ENCODE assay signal across 10 cellular contexts in the genomic region with DNA sequence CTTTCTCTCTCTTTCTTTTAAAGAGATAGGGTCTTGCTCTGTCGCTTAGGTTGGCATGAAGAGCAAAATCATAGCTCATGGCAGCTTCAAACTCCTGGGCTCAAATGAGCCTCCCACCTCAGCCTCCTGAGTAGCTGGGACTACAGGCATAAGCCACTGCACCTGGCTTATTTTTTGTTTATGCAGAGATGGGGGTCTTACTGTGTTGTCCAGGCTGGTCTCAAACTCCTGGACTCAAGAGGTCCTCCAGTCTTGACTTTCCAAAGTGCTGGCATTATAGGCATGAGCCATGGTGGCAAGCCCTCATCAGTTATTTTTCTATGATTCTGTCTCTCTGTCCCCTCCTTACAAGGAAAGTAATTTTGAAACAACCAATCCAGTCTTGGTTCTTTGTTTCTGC. TPM values are rescaled to one million over a fixed set of nuclear protein-coding genes. Genes with fewer than 3 reads are reported as not detected.
DNase-seq lines count a peak whose midpoint lies in the region; ATAC-seq and TF ChIP-seq lines count a peak whose summit lies in the region.
"Had no signal": no experiment of that assay in that cellular context is flagged by ENCODE, and none has a peak within 500 bp of the region (broad histone marks: within the 10 kb centered on the region; RNA-seq: fewer than 3 reads in every experiment).

No MANE protein-coding gene starts in this region.

- H3K36me3 ChIP-seq in BLaER1 treated with 17β-estradiol and CSF1 and Interleukin-3, amounts not matched to agents 10 nM and 100 nM, result peaks cover 0 to 7% (median 0%) of the 10 kb centered on the region in 11 experiments; a peak in 3 of 22 replicates
- no peaks in the 10 kb centered on the region for H3K36me3 ChIP-seq in DOHH2 (ENCODE audit: control insufficient read depth, low read length)
- H3K36me3 ChIP-seq in upper lobe of left lung, result no peaks in the 10 kb centered on the region

- no peaks in the 10 kb centered on the region for H3K9me2 ChIP-seq in DOHH2 (replicated peaks; ENCODE audit: control insufficient read depth, low read length)

- no peak for ATAC-seq in activated T-helper 17 cell treated with anti-CD3 and anti-CD28 coated beads, Interleukin-2, amount 50 U/mL, for 72 hours (replicated peaks)
- ATAC-seq in upper lobe of left lung (ENCODE audit: low FRiP score in 2 of 2) (no peak), HG03135 (IDR thresholded peaks at IDR 0.05; ENCODE audit: unreplicated experiment) (no peak), HG03378 (IDR thresholded peaks at IDR 0.05; ENCODE audit: unreplicated experiment) (no peak)

- no peaks in the 10 kb centered on the region for H3K27me3 Mint-ChIP-seq in activated T-helper 17 cell treated with anti-CD3 and anti-CD28 coated beads, Interleukin-2, amount 50 U/mL, for 72 hours
- H3K27me3 Mint-ChIP-seq in nephron (ENCODE audit: low read depth), result no peaks in the 10 kb centered on the region

- H3K4me1 Mint-ChIP-seq in activated T-helper 17 cell treated with anti-CD3 and anti-CD28 coated beads, Interleukin-2, amount 50 U/mL, for 72 hours, result peaks cover 15% of the 10 kb centered on the region
- H3K4me1 Mint-ChIP-seq in nephron, result peaks cover 34% of the 10 kb centered on the region

- TF ChIP-seq EP300 in upper lobe of left lung (IDR thresholded peaks at IDR 0.05), result no peak

- peak overlapping the region; percentile 95 for H3K27ac Mint-ChIP-seq in activated T-helper 17 cell treated with anti-CD3 and anti-CD28 coated beads, Interleukin-2, amount 50 U/mL, for 72 hours
- H3K27ac Mint-ChIP-seq in nephron, result peak overlapping the region; percentile 88 to 99 (median 98)

- TF ChIP-seq POLR2A in upper lobe of left lung (IDR thresholded peaks at IDR 0.05), result no peak

- peak overlapping the region; percentile 92 for H3K4me3 Mint-ChIP-seq in activated T-helper 17 cell treated with anti-CD3 and anti-CD28 coated beads, Interleukin-2, amount 50 U/mL, for 72 hours
- H3K4me3 Mint-ChIP-seq in nephron, result peak overlapping the region; percentile 94 to 96 (median 95)

- H4K20me1 ChIP-seq in BLaER1 treated with 17β-estradiol and CSF1 and Interleukin-3, amounts not matched to agents 10 nM and 100 nM, result peaks cover 0 to 34% (median 22%) of the 10 kb centered on the region in 11 experiments; a peak in 16 of 22 replicates
- no peaks in the 10 kb centered on the region for H4K20me1 ChIP-seq in DOHH2 (ENCODE audit: control insufficient read depth, insufficient read depth, low read depth, low read length)

- H3K4me3 ChIP-seq in BLaER1 treated with 17β-estradiol and CSF1 and Interleukin-3, amounts not matched to agents 10 nM and 100 nM, result peak overlapping the region in 2 of 10 experiments; percentile 97 to 99; a peak in 4 of 20 replicates
- peak overlapping the region; percentile 79 for H3K4me3 ChIP-seq in DOHH2 (ENCODE audit: low read length)
- H3K4me3 ChIP-seq in upper lobe of left lung, result no peak overlapping the region

- peak overlapping the region in 1 of 11 experiments; percentile 96; a peak in 1 of 22 replicates for H3K27ac ChIP-seq in BLaER1 treated with 17β-estradiol and CSF1 and Interleukin-3, amounts not matched to agents 10 nM and 100 nM
- no peak overlapping the region for H3K27ac ChIP-seq in DOHH2 (ENCODE audit: low read depth, low read length)
- H3K27ac ChIP-seq in upper lobe of left lung, result peak overlapping the region in 1 of 4 donors; percentile 99

- H3K27me3 ChIP-seq in BLaER1 treated with 17β-estradiol and CSF1 and Interleukin-3, amounts not matched to agents 10 nM and 100 nM, result no peaks in the 10 kb centered on the region
- H3K27me3 ChIP-seq in DOHH2 (ENCODE audit: control insufficient read depth, low read length) (peaks cover 15% of the 10 kb centered on the region), upper lobe of left lung (peaks cover 0 to 8% (median 0%) of the 10 kb centered on the region in 4 donors)

- peak overlapping the region; percentile 68 to 95 (median 78); a peak in 18 of 22 replicates for H3K4me2 ChIP-seq in BLaER1 treated with 17β-estradiol and CSF1 and Interleukin-3, amounts not matched to agents 10 nM and 100 nM
- H3K4me2 ChIP-seq in DOHH2 (ENCODE audit: low read length), result peak overlapping the region; percentile 78

- H3K9ac ChIP-seq in BLaER1 treated with 17β-estradiol and CSF1 and Interleukin-3, amounts not matched to agents 10 nM and 100 nM, result no peak overlapping the region

- H3K79me2 ChIP-seq in DOHH2 (ENCODE audit: control insufficient read depth, low read length), result no peaks in the 10 kb centered on the region

- H3K9me3 ChIP-seq in BLaER1 treated with 17β-estradiol and CSF1 and Interleukin-3, amounts not matched to agents 10 nM and 100 nM (replicated peaks in 1 of 11), result peaks cover 2 to 21% (median 13%) of the 10 kb centered on the region in 11 experiments; a peak in 21 of 22 replicates
- no peaks in the 10 kb centered on the region for H3K9me3 ChIP-seq in DOHH2 (ENCODE audit: control insufficient read depth, insufficient read depth, low read length)
- H3K9me3 ChIP-seq in upper lobe of left lung, result no peaks in the 10 kb centered on the region

- 94 to 100% methylated on average over 1 of the region's 1 CpG for WGBS in upper lobe of left lung, 2 donors

- no peaks in the 10 kb centered on the region for H3K9me3 Mint-ChIP-seq in activated T-helper 17 cell treated with anti-CD3 and anti-CD28 coated beads, Interleukin-2, amount 50 U/mL, for 72 hours
- no peaks in the 10 kb centered on the region for H3K9me3 Mint-ChIP-seq in nephron

- TF ChIP-seq CTCF in DOHH2 (IDR thresholded peaks at IDR 0.05; ENCODE audit: low read depth, low read length, poor library complexity, severe bottlenecking) (no peak), nephron (IDR thresholded peaks at IDR 0.05; ENCODE audit: unreplicated experiment in 3 of 3) (no peak), upper lobe of left lung (IDR thresholded peaks at IDR 0.05) (no peak)

- H3K4me1 ChIP-seq in BLaER1 treated with 17β-estradiol and CSF1 and Interleukin-3, amounts not matched to agents 10 nM and 100 nM, result peaks cover 28 to 37% (median 33%) of the 10 kb centered on the region in 10 experiments
- H3K4me1 ChIP-seq in DOHH2 (ENCODE audit: control insufficient read depth, low read length) (peaks cover 21% of the 10 kb centered on the region), upper lobe of left lung (peaks cover 19 to 29% (median 22%) of the 10 kb centered on the region in 4 donors)

- no peak for DNase-seq in upper lobe of left lung
- DNase-seq in cerebellar nuclear complex (lab: John Stamatoyannopoulos, UW), result no peak
- DNase-seq: anterior cingulate cortex, NCI-H345 had no signal

- H3K36me3 Mint-ChIP-seq in activated T-helper 17 cell treated with anti-CD3 and anti-CD28 coated beads, Interleukin-2, amount 50 U/mL, for 72 hours (ENCODE audit: low read depth), result peaks cover 28% of the 10 kb centered on the region
- peaks cover under 1% of the 10 kb centered on the region for H3K36me3 Mint-ChIP-seq in nephron (ENCODE audit: low read depth)

- peaks cover 15% of the 10 kb centered on the region for H3F3A ChIP-seq in DOHH2 (ENCODE audit: control insufficient read depth, insufficient read depth)

RNA-seq across cellular contexts. Expression of a gene that starts 1.1 kb away (rescaled TPM):
- 10 to 100 TPM; 24.7 to 26.6 TPM for total RNA-seq in activated T-helper 17 cell treated with anti-CD3 and anti-CD28 coated beads, Interleukin-2, amount 50 U/mL, for 72 hours
- 10 to 100 TPM; 23.0 to 53.8 (median 40.3) TPM for total RNA-seq in upper lobe of left lung

RNA-seq across cellular contexts. Expression of a gene that starts 53.3 kb away (rescaled TPM):
- 100 to 1,000 TPM; 195 to 202 TPM for total RNA-seq in activated T-helper 17 cell treated with anti-CD3 and anti-CD28 coated beads, Interleukin-2, amount 50 U/mL, for 72 hours
- 100 to 1,000 TPM in 2 of 6 donors, 10 to 100 TPM in 4; 53.3 to 112 (median 87.9) TPM for total RNA-seq in upper lobe of left lung
